In the genomic region with DNA sequence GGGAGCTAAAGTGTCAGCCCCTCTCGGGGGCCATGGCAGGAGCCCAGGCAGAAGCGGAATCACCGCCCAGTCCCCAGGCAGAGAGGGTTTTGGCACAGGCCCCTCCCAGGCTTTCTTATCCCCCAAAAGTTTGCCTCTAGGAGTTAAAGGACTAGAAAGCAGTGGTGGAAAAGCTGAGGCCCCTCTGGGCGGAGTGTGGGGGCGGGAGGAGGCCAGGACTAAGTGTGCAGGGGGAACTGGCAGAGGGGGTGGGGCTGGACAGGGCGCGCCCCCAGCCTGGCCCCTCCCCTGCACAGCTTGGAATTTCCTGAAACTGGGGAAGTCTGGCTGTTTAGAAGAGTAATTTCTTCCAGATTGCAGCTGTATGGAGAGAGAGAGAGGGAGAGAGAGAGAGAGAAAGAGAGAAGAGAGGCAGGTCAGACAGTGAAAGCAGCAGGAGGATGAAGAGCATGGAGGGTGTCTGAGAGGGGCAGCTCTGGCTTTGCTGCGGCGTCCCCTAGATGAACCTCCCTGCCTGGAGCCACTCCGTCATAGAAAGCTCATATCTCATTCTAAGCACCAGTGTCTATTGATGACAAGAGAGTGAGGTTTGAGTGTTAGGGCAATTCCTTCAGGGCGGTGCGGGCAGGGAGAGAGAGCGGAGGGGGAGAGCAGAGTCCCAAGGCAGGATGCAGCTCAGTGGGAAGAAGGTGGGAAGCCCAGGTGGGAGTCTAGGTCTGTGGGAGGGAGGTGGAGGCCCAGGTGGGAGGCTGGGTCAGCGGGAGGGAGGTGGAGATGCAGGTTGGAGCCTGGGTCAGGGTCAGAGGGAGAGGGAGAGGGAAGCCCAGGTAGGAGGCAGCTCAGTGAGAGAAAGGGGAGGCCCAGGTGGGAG, we compare ENCODE assay signal across 8 cellular contexts. TPM values are rescaled to one million over a fixed set of nuclear protein-coding genes. Genes with fewer than 3 reads are reported as not detected.
DNase-seq lines count a peak whose midpoint lies in the region; ATAC-seq and TF ChIP-seq lines count a peak whose summit lies in the region.

A gene with protein sequence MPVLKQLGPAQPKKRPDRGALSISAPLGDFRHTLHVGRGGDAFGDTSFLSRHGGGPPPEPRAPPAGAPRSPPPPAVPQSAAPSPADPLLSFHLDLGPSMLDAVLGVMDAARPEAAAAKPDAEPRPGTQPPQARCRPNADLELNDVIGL (minus strand): TSS at position 226 of the 871 bp plus-strand sequence. CDS start 7,749 bp downstream, outside the sequence.

- CTCF ChIA-PET in activated CD8-positive, alpha-beta memory T cell treated with anti-CD3 and anti-CD28 coated beads, Interleukin-2, amount 10 ng/mL, durations not matched to agents 7 days and 5 days (lab: Charles Lee), result interaction anchor here (1.0 to 1.9 kb wide), 3 partner anchors 9 to 204 kb away, joined by 3 to 7 read pairs (median 3); no protein-coding TSS in a partner anchor

- DNase-seq in activated CD8-positive, alpha-beta memory T cell treated with anti-CD3 and anti-CD28 coated beads, Interleukin-2, amount 10 ng/mL, durations not matched to agents 7 days and 5 days, result no peak
- DNase-seq in activated CD8-positive, alpha-beta memory T cell treated with anti-CD3 and anti-CD28 coated beads for 24 hours, result no peak
- DNase-seq in colonic mucosa (peak; percentile 88), left lung (peak in 1 of 2 donors; percentile 73), substantia nigra (lab: John Stamatoyannopoulos, UW) (peak in 3 of 49 donors; percentile 18 to 31 (median 22)), NCI-H187 treated with DMSO at 0.1 percent for 48 hours (lab: John Stamatoyannopoulos, UW) (no peak), GDM1 (lab: John Stamatoyannopoulos, UW) (no peak)

- peak; percentile 36 for ATAC-seq in activated CD8-positive, alpha-beta memory T cell treated with anti-CD3 and anti-CD28 coated beads, Interleukin-2, amount 10 ng/mL, durations not matched to agents 7 days and 5 days
- ATAC-seq in left lung, result peak; percentile 90
- no peak for ATAC-seq in GM18868 (IDR thresholded peaks at IDR 0.05; ENCODE audit: unreplicated experiment)

- H3K9ac ChIP-seq in colonic mucosa (ENCODE audit: low read depth in 2 of 2, low read length in 2 of 2), result peak within 1 kb of the TSS; percentile 73 to 89

- H3K36me3 ChIP-seq in colonic mucosa (no peaks in the 10 kb centered on the region), left lung (no peaks in the 10 kb centered on the region)

- no peak within 1 kb of the TSS for H3K4me3 Mint-ChIP-seq in activated CD8-positive, alpha-beta memory T cell treated with anti-CD3 and anti-CD28 coated beads, Interleukin-2, amount 10 ng/mL, durations not matched to agents 7 days and 5 days

- no peaks in the 10 kb centered on the region for H3K9me3 Mint-ChIP-seq in activated CD8-positive, alpha-beta memory T cell treated with anti-CD3 and anti-CD28 coated beads, Interleukin-2, amount 10 ng/mL, durations not matched to agents 7 days and 5 days (ENCODE audit: low read depth)

- peaks cover 55% of the 10 kb centered on the region for H3K27me3 Mint-ChIP-seq in activated CD8-positive, alpha-beta memory T cell treated with anti-CD3 and anti-CD28 coated beads, Interleukin-2, amount 10 ng/mL, durations not matched to agents 7 days and 5 days

- H3K27me3 ChIP-seq in colonic mucosa (no peaks in the 10 kb centered on the region), left lung (peaks cover 6 to 91% of the 10 kb centered on the region in 2 donors)

- H3K27ac Mint-ChIP-seq in activated CD8-positive, alpha-beta memory T cell treated with anti-CD3 and anti-CD28 coated beads, Interleukin-2, amount 10 ng/mL, durations not matched to agents 7 days and 5 days, result no peak within 1 kb of the TSS

- no peaks in the 10 kb centered on the region for H3K4me1 ChIP-seq in colonic mucosa
- H3K4me1 ChIP-seq in left lung, result peaks cover 19 to 28% of the 10 kb centered on the region in 2 donors

- TF ChIP-seq CTCF in colonic mucosa (IDR thresholded peaks at IDR 0.05), result no peak
- no peak for TF ChIP-seq CTCF in left lung (IDR thresholded peaks at IDR 0.05)

- no peaks in the 10 kb centered on the region for H3K36me3 Mint-ChIP-seq in activated CD8-positive, alpha-beta memory T cell treated with anti-CD3 and anti-CD28 coated beads, Interleukin-2, amount 10 ng/mL, durations not matched to agents 7 days and 5 days

- H3K4me3 ChIP-seq in colonic mucosa, result peak within 1 kb of the TSS; percentile 41
- H3K4me3 ChIP-seq in left lung, result peak within 1 kb of the TSS; percentile 26 to 28

- intact Hi-C loops in colonic mucosa (cut with DNase I), result no loop called here
- intact Hi-C loops in left lung (cut with DNase I), result no loop called here

- H3K27ac ChIP-seq in colonic mucosa (peak within 1 kb of the TSS; percentile 94), left lung (peak within 1 kb of the TSS; percentile 48 to 66), substantia nigra (ENCODE audit: low read depth, low read length, poor library complexity, severe bottlenecking) (peak within 1 kb of the TSS; percentile 9)

- peaks cover 4% of the 10 kb centered on the region for H3K4me1 Mint-ChIP-seq in activated CD8-positive, alpha-beta memory T cell treated with anti-CD3 and anti-CD28 coated beads, Interleukin-2, amount 10 ng/mL, durations not matched to agents 7 days and 5 days

- H3K9me3 ChIP-seq in colonic mucosa (no peaks in the 10 kb centered on the region), left lung (no peaks in the 10 kb centered on the region)

RNA-seq across cellular contexts. Expression of the gene that starts here (rescaled TPM):
- under 1 TPM in 1 of 2 experiments, not detected in 1; 0.61 TPM for total RNA-seq in activated CD8-positive, alpha-beta memory T cell treated with anti-CD3 and anti-CD28 coated beads, Interleukin-2, amount 10 ng/mL, durations not matched to agents 7 days and 5 days
- 100 to 1,000 TPM; 444 to 601 TPM for total RNA-seq in colonic mucosa
- 10 to 100 TPM; 20.4 to 29.8 TPM for total RNA-seq in left lung

Comparison
In these comparisons a context has a peak if more than half of its experiments do, and no peak if none do; other contexts are left out.
1. RNA of the gene that starts here (total RNA-seq): 444 to 601 TPM in colonic mucosa; 20.4 to 29.8 TPM in left lung and 0.61 TPM in activated CD8-positive, alpha-beta memory T cell treated with anti-CD3 and anti-CD28 coated beads, Interleukin-2, amount 10 ng/mL, durations not matched to agents 7 days and 5 days; every median in the first group is over 10 times any median in the second.
2. Peak in ATAC-seq in activated CD8-positive, alpha-beta memory T cell treated with anti-CD3 and anti-CD28 coated beads, Interleukin-2, amount 10 ng/mL, durations not matched to agents 7 days and 5 days; RNA of the gene not detected or under 1 TPM.
3. H3K27ac ChIP-seq: peak in every context shown above with its lines; median percentile 94 in colonic mucosa; 57 in left lung; 9 in substantia nigra.